Comparison of ENCODE assay signal across 28 cellular contexts in the genomic region with DNA sequence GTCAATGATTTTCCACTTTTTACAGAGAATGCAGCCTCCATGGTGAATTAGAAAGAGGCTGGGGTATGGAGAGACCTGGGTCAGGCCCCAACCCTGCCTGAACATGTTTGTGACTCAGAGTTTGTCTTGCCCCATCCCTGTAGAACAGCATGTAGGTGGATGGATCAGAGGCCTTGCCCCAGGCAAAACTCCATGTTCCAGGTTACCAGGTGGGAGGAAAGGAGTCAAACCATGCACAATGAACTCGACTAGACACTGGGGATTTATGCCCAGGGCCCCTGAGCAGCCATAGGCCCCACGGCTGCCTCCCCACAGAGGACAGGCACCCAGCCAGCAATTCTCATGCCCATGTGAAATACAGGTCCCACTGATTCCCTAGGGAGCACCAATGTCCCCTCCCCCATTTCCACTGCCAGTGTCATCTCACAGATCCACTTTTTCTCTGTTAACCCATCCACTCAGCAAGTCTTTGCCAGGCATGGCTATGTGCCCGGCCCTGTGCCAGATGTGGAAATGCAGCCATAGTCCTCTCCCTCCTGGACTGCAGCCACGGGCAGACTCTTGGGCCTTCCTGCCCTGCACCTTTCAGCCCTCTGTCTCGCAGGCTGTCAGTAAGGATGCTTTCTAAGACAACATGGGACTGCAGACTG.
DNase-seq lines count a peak whose midpoint lies in the region; ATAC-seq and TF ChIP-seq lines count a peak whose summit lies in the region.
"Had no signal": no experiment of that assay in that cellular context is flagged by ENCODE, and none has a peak within 500 bp of the region (broad histone marks: within the 10 kb centered on the region; RNA-seq: fewer than 3 reads in every experiment).

No MANE protein-coding gene starts in this region.

- CTCF ChIA-PET in activated CD8-positive, alpha-beta memory T cell treated with anti-CD3 and anti-CD28 coated beads, Interleukin-2, amount 10 ng/mL, durations not matched to agents 7 days and 5 days (lab: Charles Lee), result no interaction called here

- peaks cover 14% of the 10 kb centered on the region for H3K4me1 Mint-ChIP-seq in glutamatergic neuron (ENCODE audit: low read depth, unreplicated experiment)
- H3K4me1 Mint-ChIP-seq in stimulated activated effector memory CD8-positive, alpha-beta T cell treated with anti-CD3 and anti-CD28 coated beads, Interleukin-12 subunit alpha, Interleukin-12 subunit beta, amount 100 ng/mL, for 72 hours, result no peaks in the 10 kb centered on the region
- no peaks in the 10 kb centered on the region for H3K4me1 Mint-ChIP-seq in activated CD8-positive, alpha-beta memory T cell treated with anti-CD3 and anti-CD28 coated beads, Interleukin-2, amount 10 ng/mL, durations not matched to agents 7 days and 5 days
- H3K4me1 Mint-ChIP-seq: activated B cell treated with CpG ODN at 0.5 μM for 24 hours; activated naive CD8-positive, alpha-beta T cell treated with anti-CD3 and anti-CD28 coated beads for 36 hours; nephron had no signal

- H3K27me3 ChIP-seq in RWPE2 (ENCODE audit: insufficient read depth, poor library complexity, severe bottlenecking), result no peaks in the 10 kb centered on the region
- H3K27me3 ChIP-seq: ascending aorta, hepatocyte, sigmoid colon had no signal

- H3K36me3 Mint-ChIP-seq in glutamatergic neuron (ENCODE audit: unreplicated experiment), result no peaks in the 10 kb centered on the region
- H3K36me3 Mint-ChIP-seq in stimulated activated effector memory CD8-positive, alpha-beta T cell treated with anti-CD3 and anti-CD28 coated beads, Interleukin-12 subunit alpha, Interleukin-12 subunit beta, amount 100 ng/mL, for 72 hours, result no peaks in the 10 kb centered on the region
- H3K36me3 Mint-ChIP-seq in activated CD8-positive, alpha-beta memory T cell treated with anti-CD3 and anti-CD28 coated beads, Interleukin-2, amount 10 ng/mL, durations not matched to agents 7 days and 5 days, result no peaks in the 10 kb centered on the region
- H3K36me3 Mint-ChIP-seq: activated naive CD8-positive, alpha-beta T cell treated with anti-CD3 and anti-CD28 coated beads for 36 hours had no signal

- H3K4me3 Mint-ChIP-seq in glutamatergic neuron (ENCODE audit: unreplicated experiment), result peak overlapping the region; percentile 12
- H3K4me3 Mint-ChIP-seq in stimulated activated effector memory CD8-positive, alpha-beta T cell treated with anti-CD3 and anti-CD28 coated beads, Interleukin-12 subunit alpha, Interleukin-12 subunit beta, amount 100 ng/mL, for 72 hours, result no peak overlapping the region
- H3K4me3 Mint-ChIP-seq in activated CD8-positive, alpha-beta memory T cell treated with anti-CD3 and anti-CD28 coated beads, Interleukin-2, amount 10 ng/mL, durations not matched to agents 7 days and 5 days, result no peak overlapping the region
- H3K4me3 Mint-ChIP-seq: activated B cell treated with CpG ODN at 0.5 μM for 24 hours; activated naive CD8-positive, alpha-beta T cell treated with anti-CD3 and anti-CD28 coated beads for 36 hours; nephron had no signal

- H3K9me3 Mint-ChIP-seq in glutamatergic neuron (ENCODE audit: unreplicated experiment), result no peaks in the 10 kb centered on the region
- no peaks in the 10 kb centered on the region for H3K9me3 Mint-ChIP-seq in stimulated activated effector memory CD8-positive, alpha-beta T cell treated with anti-CD3 and anti-CD28 coated beads, Interleukin-12 subunit alpha, Interleukin-12 subunit beta, amount 100 ng/mL, for 72 hours
- no peaks in the 10 kb centered on the region for H3K9me3 Mint-ChIP-seq in activated CD8-positive, alpha-beta memory T cell treated with anti-CD3 and anti-CD28 coated beads, Interleukin-2, amount 10 ng/mL, durations not matched to agents 7 days and 5 days (ENCODE audit: low read depth)
- H3K9me3 Mint-ChIP-seq: activated B cell treated with CpG ODN at 0.5 μM for 24 hours; activated naive CD8-positive, alpha-beta T cell treated with anti-CD3 and anti-CD28 coated beads for 36 hours; nephron had no signal

- ATAC-seq in RWPE2 (ENCODE audit: low read depth), result peak; percentile 85
- peak; percentile 20 for ATAC-seq in stimulated activated effector memory CD8-positive, alpha-beta T cell treated with anti-CD3 and anti-CD28 coated beads, Interleukin-12 subunit alpha, Interleukin-12 subunit beta, amount 100 ng/mL, for 72 hours
- no peak for ATAC-seq in activated CD8-positive, alpha-beta memory T cell treated with anti-CD3 and anti-CD28 coated beads, Interleukin-2, amount 10 ng/mL, durations not matched to agents 7 days and 5 days
- ATAC-seq in HG03460 (IDR thresholded peaks at IDR 0.05; ENCODE audit: unreplicated experiment), result no peak
- ATAC-seq: left ventricle myocardium superior had no signal

- H3K4me3 ChIP-seq in RWPE2 (ENCODE audit: severe bottlenecking), result no peak overlapping the region
- H3K4me3 ChIP-seq: ascending aorta, hepatocyte, PC-9, sigmoid colon had no signal

- H3K9me3 ChIP-seq in RWPE2 (ENCODE audit: severe bottlenecking), result no peaks in the 10 kb centered on the region
- H3K9me3 ChIP-seq: ascending aorta, sigmoid colon had no signal

- peaks cover 2% of the 10 kb centered on the region for H3K27me3 Mint-ChIP-seq in glutamatergic neuron (ENCODE audit: unreplicated experiment)
- no peaks in the 10 kb centered on the region for H3K27me3 Mint-ChIP-seq in activated CD8-positive, alpha-beta memory T cell treated with anti-CD3 and anti-CD28 coated beads, Interleukin-2, amount 10 ng/mL, durations not matched to agents 7 days and 5 days
- H3K27me3 Mint-ChIP-seq: activated naive CD8-positive, alpha-beta T cell treated with anti-CD3 and anti-CD28 coated beads for 36 hours had no signal

- peaks cover 34% of the 10 kb centered on the region for H3K4me1 ChIP-seq in RWPE2 (ENCODE audit: insufficient read depth, poor library complexity, severe bottlenecking)
- H3K4me1 ChIP-seq: ascending aorta, sigmoid colon had no signal

- H3K27ac Mint-ChIP-seq in glutamatergic neuron (ENCODE audit: unreplicated experiment), result no peak overlapping the region
- no peak overlapping the region for H3K27ac Mint-ChIP-seq in stimulated activated effector memory CD8-positive, alpha-beta T cell treated with anti-CD3 and anti-CD28 coated beads, Interleukin-12 subunit alpha, Interleukin-12 subunit beta, amount 100 ng/mL, for 72 hours
- H3K27ac Mint-ChIP-seq in activated CD8-positive, alpha-beta memory T cell treated with anti-CD3 and anti-CD28 coated beads, Interleukin-2, amount 10 ng/mL, durations not matched to agents 7 days and 5 days, result no peak overlapping the region
- H3K27ac Mint-ChIP-seq: activated B cell treated with CpG ODN at 0.5 μM for 24 hours; activated naive CD8-positive, alpha-beta T cell treated with anti-CD3 and anti-CD28 coated beads for 36 hours; nephron had no signal

- TF ChIP-seq CTCF in RWPE2 (IDR thresholded peaks at IDR 0.05; ENCODE audit: poor library complexity, severe bottlenecking), result no peak
- TF ChIP-seq CTCF in glutamatergic neuron (IDR thresholded peaks at IDR 0.05; ENCODE audit: partially characterized antibody, unreplicated experiment), result no peak

- DNase-seq in NCI-H1092 treated with DMSO at 0.1 percent for 48 hours (lab: John Stamatoyannopoulos, UW), result peak; percentile 43
- no peak for DNase-seq in NCI-H1092 (lab: John Stamatoyannopoulos, UW)
- DNase-seq in RWPE2 (ENCODE audit: low spot score), result peak; percentile 94
- no peak for DNase-seq in glutamatergic neuron
- DNase-seq in stimulated activated effector memory CD8-positive, alpha-beta T cell treated with anti-CD3 and anti-CD28 coated beads, Interleukin-12 subunit alpha, Interleukin-12 subunit beta, amount 100 ng/mL, for 72 hours (ENCODE audit: low spot score in 2 of 2), result no peak
- no peak for DNase-seq in activated CD8-positive, alpha-beta memory T cell treated with anti-CD3 and anti-CD28 coated beads, Interleukin-2, amount 10 ng/mL, durations not matched to agents 7 days and 5 days
- no peak for DNase-seq in stimulated activated CD4-positive, alpha-beta T cell treated with anti-CD3 and anti-CD28 coated beads, Interleukin-12 subunit alpha, Interleukin-12 subunit beta, amount 100 ng/mL, for 4 hours
- DNase-seq: 8988T; activated B cell treated with CpG ODN at 0.5 μM for 24 hours; activated CD4-positive, alpha-beta T cell treated with anti-CD3 and anti-CD28 coated beads, Interleukin-2, amount 50 U/mL, for 4 hours; activated CD8-positive, alpha-beta memory T cell treated with anti-CD3 and anti-CD28 coated beads, Interleukin-2, amount 50 U/mL, for 48 hours; activated naive CD8-positive, alpha-beta T cell treated with anti-CD3 and anti-CD28 coated beads for 36 hours; central memory CD4-positive, alpha-beta T cell; foreskin melanocyte; KBM-7; left ventricle myocardium superior; NCI-H1930; NCI-H510A; NK-92 treated with Interleukin-12 subunit alpha and Interleukin-12 subunit beta, amount 100 ng/mL, for 24 hours; PC-9; SIG-M5; sigmoid colon; substantia nigra; SW 1271 had no signal

- H3K36me3 ChIP-seq in RWPE2 (ENCODE audit: low read depth), result no peaks in the 10 kb centered on the region
- H3K36me3 ChIP-seq: ascending aorta, sigmoid colon had no signal

- peak overlapping the region; percentile 78 for H3K27ac ChIP-seq in RWPE2 (ENCODE audit: poor library complexity, severe bottlenecking)
- H3K27ac ChIP-seq: ascending aorta, hepatocyte, PC-9, sigmoid colon had no signal

Comparison
In these comparisons a context has a peak if more than half of its experiments do, and no peak if none do; other contexts are left out.
1. DNase-seq: peak in NCI-H1092 treated with DMSO at 0.1 percent for 48 hours (single experiment) and RWPE2 (single experiment); none in NCI-H1092 (single experiment), glutamatergic neuron (single experiment), stimulated activated effector memory CD8-positive, alpha-beta T cell treated with anti-CD3 and anti-CD28 coated beads, Interleukin-12 subunit alpha, Interleukin-12 subunit beta, amount 100 ng/mL, for 72 hours (0 of 2), activated CD8-positive, alpha-beta memory T cell treated with anti-CD3 and anti-CD28 coated beads, Interleukin-2, amount 10 ng/mL, durations not matched to agents 7 days and 5 days (single experiment) and stimulated activated CD4-positive, alpha-beta T cell treated with anti-CD3 and anti-CD28 coated beads, Interleukin-12 subunit alpha, Interleukin-12 subunit beta, amount 100 ng/mL, for 4 hours (single experiment).
2. ATAC-seq: peak in RWPE2 (single experiment) and stimulated activated effector memory CD8-positive, alpha-beta T cell treated with anti-CD3 and anti-CD28 coated beads, Interleukin-12 subunit alpha, Interleukin-12 subunit beta, amount 100 ng/mL, for 72 hours (single experiment); none in activated CD8-positive, alpha-beta memory T cell treated with anti-CD3 and anti-CD28 coated beads, Interleukin-2, amount 10 ng/mL, durations not matched to agents 7 days and 5 days (single experiment) and HG03460 (single experiment).